In the genomic region with DNA sequence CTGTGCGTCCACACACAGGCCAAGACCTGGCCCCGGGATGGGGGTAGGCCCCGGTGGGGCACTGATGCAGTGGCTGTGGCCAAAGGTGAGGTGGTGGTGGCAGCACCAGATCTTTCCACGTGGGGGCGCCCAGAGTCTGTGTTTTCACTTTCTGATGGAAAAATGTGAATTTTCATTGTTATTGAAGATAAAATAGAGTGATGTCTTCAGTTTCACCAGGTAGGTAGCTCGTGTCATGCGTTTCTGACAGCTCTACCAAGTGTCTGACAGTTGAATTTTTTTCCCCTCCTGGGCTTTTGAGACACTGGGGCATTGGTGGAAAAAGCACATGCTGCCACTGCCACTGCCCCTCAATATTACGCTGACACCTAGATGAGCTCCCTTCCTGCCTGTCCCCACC, we compare ENCODE assay signal across 8 cellular contexts. TPM values are rescaled to one million over a fixed set of nuclear protein-coding genes. Genes with fewer than 3 reads are reported as not detected.
A peak's percentile ranks its signal among the peaks of the same experiment; 100 is the strongest.
DNase-seq lines count a peak whose midpoint lies in the region; ATAC-seq and TF ChIP-seq lines count a peak whose summit lies in the region.

No MANE protein-coding gene starts in this region.

- H3K36me3 ChIP-seq in cardiac muscle cell = no peaks in the 10 kb centered on the region
- H3K36me3 ChIP-seq in OCI-LY7 (ENCODE audit: insufficient read depth, low read length) = peaks cover 86% of the 10 kb centered on the region
- H3K36me3 ChIP-seq in fibroblast of lung (ENCODE audit: control insufficient read depth, insufficient read depth, low read length) = peaks cover 2% of the 10 kb centered on the region
- no peaks in the 10 kb centered on the region for H3K36me3 ChIP-seq in transverse colon

- TF ChIP-seq EP300 in transverse colon (IDR thresholded peaks at IDR 0.05; ENCODE audit: low read depth) = no peak

- no peak overlapping the region for H3K27ac ChIP-seq in cardiac muscle cell
- H3K27ac ChIP-seq in OCI-LY7 (ENCODE audit: low read depth, low read length, poor library complexity, severe bottlenecking) = no peak overlapping the region
- no peak overlapping the region for H3K27ac ChIP-seq in fibroblast of lung (ENCODE audit: insufficient read depth, low read length)
- H3K27ac ChIP-seq in transverse colon = no peak overlapping the region

- H3K79me2 ChIP-seq in OCI-LY7 (ENCODE audit: insufficient read depth, low read depth, low read length) (no peaks in the 10 kb centered on the region), fibroblast of lung (ENCODE audit: control insufficient read depth, insufficient read depth, low read length) (no peaks in the 10 kb centered on the region)

- H3K9me2 ChIP-seq in OCI-LY7 (ENCODE audit: insufficient read depth, low read length) = no peaks in the 10 kb centered on the region

- POLR2A ChIA-PET in OCI-LY7 (lab: Charles Lee) = interaction anchor here (0.7 to 0.9 kb wide), 3 partner anchors 48 to 290 kb away, joined by 3 to 6 read pairs (median 4); no protein-coding TSS in a partner anchor

- H3K4me1 Mint-ChIP-seq in osteocyte (ENCODE audit: unreplicated experiment) = no peaks in the 10 kb centered on the region

- H2AFZ ChIP-seq in OCI-LY7 (ENCODE audit: low read length) = no peak overlapping the region
- no peak overlapping the region for H2AFZ ChIP-seq in fibroblast of lung (ENCODE audit: low read length)

- H3K9ac ChIP-seq in fibroblast of lung (ENCODE audit: insufficient read depth, low read length) = no peak overlapping the region

- in situ Hi-C loops in transverse colon (cut with MboI; ENCODE audit: low pct_ligation_motif_present in 1 of 4, low pct_unique_long_range_greater_than_20kb in 1 of 4, low sequenced_read_pairs in 3 of 4) = loop anchor here in 3 of 4 donors (5.0 to 25.0 kb wide), 3 partner anchors 109 to 484 kb away; no protein-coding TSS in a partner anchor

- H3K27me3 ChIP-seq in cardiac muscle cell (no peaks in the 10 kb centered on the region), fibroblast of lung (ENCODE audit: control insufficient read depth, insufficient read depth, low read length) (no peaks in the 10 kb centered on the region), transverse colon (no peaks in the 10 kb centered on the region)

- H3K4me1 ChIP-seq in cardiac muscle cell (ENCODE audit: low read depth) (no peaks in the 10 kb centered on the region), OCI-LY7 (ENCODE audit: insufficient read depth, low read length, poor library complexity, severe bottlenecking) (no peaks in the 10 kb centered on the region), fibroblast of lung (ENCODE audit: control insufficient read depth, extremely low read depth, insufficient read depth, low read length) (no peaks in the 10 kb centered on the region), transverse colon (no peaks in the 10 kb centered on the region)

- no peaks in the 10 kb centered on the region for H3K36me3 Mint-ChIP-seq in osteocyte (ENCODE audit: unreplicated experiment)

- H3K4me3 Mint-ChIP-seq in osteocyte (ENCODE audit: unreplicated experiment) = no peak overlapping the region

- TF ChIP-seq POLR2A in transverse colon (IDR thresholded peaks at IDR 0.05) = no peak

- no peaks in the 10 kb centered on the region for H3K9me3 ChIP-seq in cardiac muscle cell (ENCODE audit: low read depth)
- no peaks in the 10 kb centered on the region for H3K9me3 ChIP-seq in OCI-LY7 (ENCODE audit: low read length)
- H3K9me3 ChIP-seq in fibroblast of lung (ENCODE audit: control insufficient read depth, insufficient read depth, low read depth, low read length) = no peaks in the 10 kb centered on the region
- H3K9me3 ChIP-seq in transverse colon = no peaks in the 10 kb centered on the region

- no peaks in the 10 kb centered on the region for H3K27me3 Mint-ChIP-seq in osteocyte (ENCODE audit: unreplicated experiment)

- H4K20me1 ChIP-seq in OCI-LY7 (ENCODE audit: insufficient read depth, low read length) (no peaks in the 10 kb centered on the region), fibroblast of lung (ENCODE audit: control insufficient read depth, extremely low read depth, insufficient read depth, low read length) (no peaks in the 10 kb centered on the region)

- H3K4me3 ChIP-seq in cardiac muscle cell = no peak overlapping the region
- no peak overlapping the region for H3K4me3 ChIP-seq in OCI-LY7 (ENCODE audit: low read depth, low read length, poor library complexity, severe bottlenecking)
- H3K4me3 ChIP-seq in fibroblast of lung (replicated peaks in 1 of 4; ENCODE audit: control extremely low read depth in 1 of 4, insufficient read depth in 1 of 4, low read depth in 3 of 4, low read length in 4 of 4) = no peak overlapping the region
- H3K4me3 ChIP-seq in transverse colon = no peak overlapping the region

- H3K4me2 ChIP-seq in OCI-LY7 (ENCODE audit: low read length) (no peak overlapping the region), fibroblast of lung (ENCODE audit: extremely low read depth, insufficient read depth, low read length) (no peak overlapping the region)

- no peak overlapping the region for H3K27ac Mint-ChIP-seq in osteocyte (ENCODE audit: unreplicated experiment)

- BruUV-seq in OCI-LY7 (replicated peaks; lab: Mats Ljungman, UMichigan) = no TSS peak

- H3K9me3 Mint-ChIP-seq in osteocyte (ENCODE audit: unreplicated experiment) = no peaks in the 10 kb centered on the region

- intact Hi-C loops in Right ventricle myocardium inferior (cut with DNase I) (loop anchor here (1.0 kb wide), 1 partner anchor 115 kb away; no protein-coding TSS in a partner anchor), OCI-LY7 (cut with micrococcal nuclease; ENCODE audit: unreplicated experiment) (loop anchor here (1.0 to 5.0 kb wide), 2 partner anchors 49 to 115 kb away; a partner anchor contains a TSS), transverse colon (cut with DNase I; ENCODE audit: low total_unique reads) (loop anchor here (2.0 kb wide), 1 partner anchor 115 kb away; no protein-coding TSS in a partner anchor)

- peak; percentile 84 for TF ChIP-seq CTCF in cardiac muscle cell (IDR thresholded peaks at IDR 0.05; ENCODE audit: low read depth, low read length)
- TF ChIP-seq CTCF in OCI-LY7 (conservative IDR thresholded peaks at IDR 0.05; ENCODE audit: low read length) = peak; percentile 94
- peak; percentile 77 to 80 for TF ChIP-seq CTCF in fibroblast of lung (conservative IDR thresholded peaks at IDR 0.05 in 1 of 2, IDR thresholded peaks at IDR 0.05 in 1 of 2; ENCODE audit: low read depth in 1 of 2, low read length in 2 of 2)
- TF ChIP-seq CTCF in osteocyte (IDR thresholded peaks at IDR 0.05) = peak; percentile 94
- TF ChIP-seq CTCF in transverse colon (IDR thresholded peaks at IDR 0.05) = peak; percentile 89 to 97 (median 90)

- no peak for ATAC-seq in Right ventricle myocardium inferior
- no peak for ATAC-seq in GM21515 (IDR thresholded peaks at IDR 0.05; ENCODE audit: unreplicated experiment)

- peak in 1 of 2 donors; percentile 40 for DNase-seq in cardiac muscle cell (ENCODE audit: low read depth in 1 of 2, low spot score in 1 of 2)
- no peak for DNase-seq in Right ventricle myocardium inferior (ENCODE audit: missing footprints)
- peak; percentile 57 for DNase-seq in OCI-LY7 (ENCODE audit: low spot score)
- DNase-seq in activated T-cell treated with anti-CD3 and anti-CD28 coated beads, Interleukin-2, amount 50 U/mL, for 1 hour = peak; percentile 81
- DNase-seq in fibroblast of lung (ENCODE audit: low read depth in 2 of 2) = peak in 1 of 2 donors; percentile 25
- peak; percentile 89 for DNase-seq in osteocyte (ENCODE audit: extremely low spot score, unreplicated experiment)
- peak; percentile 66 for DNase-seq in transverse colon

- WGBS in transverse colon (ENCODE audit: low coverage in 1 of 2), 2 donors = 19 to 33% methylated on average over 4 to 8 of the region's 8 CpGs

- CTCF ChIA-PET in OCI-LY7 (lab: Charles Lee; ENCODE audit: unreplicated experiment) = interaction anchor here (0.9 kb wide), 1 partner anchor 13 kb away, joined by 3 read pairs; no protein-coding TSS in a partner anchor

RNA-seq across cellular contexts. Expression of a gene that starts 40.0 kb away (rescaled TPM):
- total RNA-seq in cardiac muscle cell (30.9 and 36.6 TPM in 2 replicates), Right ventricle myocardium inferior (24.0 TPM), OCI-LY7 (2022) (72.4 and 87.3 TPM in 2 replicates), fibroblast of lung (33.0 and 35.2 TPM in 2 replicates), osteocyte (34.5 and 37.7 TPM in 2 replicates), transverse colon (10 to 100 TPM in 3 of 4 donors, 1 to 10 TPM in 1; 5.0 to 48.6 (median 23.5) TPM)
- polyA plus RNA-seq in cardiac muscle cell (24.6 and 27.9 TPM in 2 replicates), fibroblast of lung (34.5 and 45.5 TPM in 2 replicates)
- total RNA-seq in OCI-LY7 (2014; rRNA removed; shearing (Covaris generic)) = 93.0 and 98.3 TPM in 2 replicates
- 76.0 and 83.4 TPM in 2 replicates for polyA plus RNA-seq in fibroblast of lung (2012)
- polyA minus RNA-seq in fibroblast of lung (ENCODE audit: low replicate concordance) = 1.6 and 2.3 TPM in 2 replicates

RNA-seq across cellular contexts. Expression of a gene that starts 49.6 kb away (rescaled TPM):
- total RNA-seq in cardiac muscle cell = 7.0 and 9.7 TPM in 2 replicates
- 5.4 and 9.0 TPM in 2 replicates for polyA plus RNA-seq in cardiac muscle cell
- total RNA-seq in Right ventricle myocardium inferior = 1.2 TPM
- total RNA-seq in OCI-LY7 (2014; rRNA removed; shearing (Covaris generic)) = 57.5 and 65.6 TPM in 2 replicates
- total RNA-seq in OCI-LY7 (2022) = 67.5 and 70.0 TPM in 2 replicates
- total RNA-seq in fibroblast of lung = 3.1 and 8.4 TPM in 2 replicates
- 10.3 and 21.3 TPM in 2 replicates for polyA plus RNA-seq in fibroblast of lung
- polyA plus RNA-seq in fibroblast of lung (2012) = 6.0 and 11.6 TPM in 2 replicates
- 24.2 and 41.2 TPM in 2 replicates for polyA minus RNA-seq in fibroblast of lung (ENCODE audit: low replicate concordance)
- total RNA-seq in osteocyte = 4.4 and 6.3 TPM in 2 replicates
- 10 to 100 TPM in 1 of 4 donors, 1 to 10 TPM in 1, under 1 TPM in 2; 0.37 to 10.7 (median 1.4) TPM for total RNA-seq in transverse colon

RNA-seq across cellular contexts. Expression of a gene that starts 57.9 kb away (rescaled TPM):
- total RNA-seq in cardiac muscle cell (49.7 and 62.2 TPM in 2 replicates), Right ventricle myocardium inferior (60.7 TPM), OCI-LY7 (2022) (44.6 and 46.7 TPM in 2 replicates), fibroblast of lung (56.5 and 60.6 TPM in 2 replicates), osteocyte (52.6 and 59.8 TPM in 2 replicates), transverse colon (10 to 100 TPM; 11.2 to 61.9 (median 39.7) TPM)
- polyA plus RNA-seq in cardiac muscle cell (83.7 and 94.4 TPM in 2 replicates), fibroblast of lung (73.1 and 99.4 TPM in 2 replicates)
- 51.4 and 67.3 TPM in 2 replicates for total RNA-seq in OCI-LY7 (2014; rRNA removed; shearing (Covaris generic))
- 65.2 and 79.0 TPM in 2 replicates for polyA plus RNA-seq in fibroblast of lung (2012)
- 19.0 and 20.2 TPM in 2 replicates for polyA minus RNA-seq in fibroblast of lung (ENCODE audit: low replicate concordance)
